8 cellular contexts compared by ENCODE assay signal in genomic region chr21:45471229-45472052, GRCh38.
A peak's percentile ranks its signal among the peaks of the same experiment; 100 is the strongest.
DNase-seq lines count a peak whose midpoint lies in the region; ATAC-seq and TF ChIP-seq lines count a peak whose summit lies in the region.

No MANE protein-coding gene starts in this region.

- no peaks in the 10 kb centered on the region for H3K36me3 ChIP-seq in CD8-positive, alpha-beta T cell (ENCODE audit: insufficient read depth, low read length)
- no peaks in the 10 kb centered on the region for H3K36me3 ChIP-seq in rectal smooth muscle tissue (ENCODE audit: control insufficient read depth, insufficient read depth, low read length)

- CTCF ChIA-PET in CD8-positive, alpha-beta T cell (lab: Charles Lee): interaction anchor here (0.7 to 1.7 kb wide), 3 partner anchors 12 to 1029 kb away, joined by 3 to 4 read pairs (median 3); no protein-coding TSS in a partner anchor
- CTCF ChIA-PET in activated CD4-positive, alpha-beta T cell treated with anti-CD3 and anti-CD28 coated beads for 36 hours (lab: Charles Lee): interaction anchor here (0.6 to 1.1 kb wide), 3 partner anchors 10 to 126 kb away, joined by 3 read pairs; no protein-coding TSS in a partner anchor

- ATAC-seq in CD8-positive, alpha-beta T cell: no peak
- ATAC-seq in esophagus mucosa: no peak
- ATAC-seq in activated CD4-positive, alpha-beta T cell treated with anti-CD3 and anti-CD28 coated beads for 36 hours: no peak
- no peak for ATAC-seq in GM18870 (IDR thresholded peaks at IDR 0.05; ENCODE audit: unreplicated experiment)

- TF ChIP-seq CTCF in CD8-positive, alpha-beta T cell (IDR thresholded peaks at IDR 0.05): no peak
- TF ChIP-seq CTCF in WI38 (IDR thresholded peaks at IDR 0.05; ENCODE audit: low read depth, low read length): no peak

- peaks cover 7% of the 10 kb centered on the region for H3K4me1 ChIP-seq in CD8-positive, alpha-beta T cell (ENCODE audit: insufficient read depth, low read length)
- H3K4me1 ChIP-seq in rectal smooth muscle tissue (ENCODE audit: control insufficient read depth, insufficient read depth, low read length): peaks cover 3% of the 10 kb centered on the region

- peak overlapping the region; percentile 20 for H3K27ac ChIP-seq in CD8-positive, alpha-beta T cell (ENCODE audit: low read depth, low read length)
- H3K27ac ChIP-seq in rectal smooth muscle tissue (ENCODE audit: low read depth, low read length): peak overlapping the region; percentile 79

- no peaks in the 10 kb centered on the region for H3K27me3 Mint-ChIP-seq in CD8-positive, alpha-beta T cell (ENCODE audit: low read depth)
- H3K27me3 Mint-ChIP-seq in activated CD4-positive, alpha-beta T cell treated with anti-CD3 and anti-CD28 coated beads for 36 hours: no peaks in the 10 kb centered on the region

- H3K9me3 ChIP-seq in CD8-positive, alpha-beta T cell (ENCODE audit: low read length): no peaks in the 10 kb centered on the region

- H3K36me3 Mint-ChIP-seq in CD8-positive, alpha-beta T cell: no peaks in the 10 kb centered on the region
- no peaks in the 10 kb centered on the region for H3K36me3 Mint-ChIP-seq in activated CD4-positive, alpha-beta T cell treated with anti-CD3 and anti-CD28 coated beads for 36 hours (ENCODE audit: low read depth)

- H3K4me3 ChIP-seq in CD8-positive, alpha-beta T cell (ENCODE audit: low read depth, low read length): no peak overlapping the region
- H3K4me3 ChIP-seq in WI38 (ENCODE audit: low read depth, low read length) (peak overlapping the region; percentile 27; the same call in 1 of the 2 replicates), rectal smooth muscle tissue (ENCODE audit: low read length) (no peak overlapping the region)

- H3K27me3 ChIP-seq in CD8-positive, alpha-beta T cell (ENCODE audit: insufficient read depth, low read length): no peaks in the 10 kb centered on the region
- H3K27me3 ChIP-seq in rectal smooth muscle tissue (ENCODE audit: control insufficient read depth, insufficient read depth, low read length): no peaks in the 10 kb centered on the region

- POLR2A ChIA-PET in CD8-positive, alpha-beta T cell (lab: Charles Lee): no interaction called here
- POLR2A ChIA-PET in activated CD4-positive, alpha-beta T cell treated with anti-CD3 and anti-CD28 coated beads for 36 hours (lab: Charles Lee): no interaction called here

- intact Hi-C loops in CD8-positive, alpha-beta T cell (cut with DNase I, micrococcal nuclease): no loop called here
- intact Hi-C loops in activated CD4-positive, alpha-beta T cell treated with anti-CD3 and anti-CD28 coated beads for 36 hours (cut with DNase I, micrococcal nuclease): no loop called here

- no peak overlapping the region for H3K4me3 Mint-ChIP-seq in CD8-positive, alpha-beta T cell
- no peak overlapping the region for H3K4me3 Mint-ChIP-seq in activated CD4-positive, alpha-beta T cell treated with anti-CD3 and anti-CD28 coated beads for 36 hours

- H3K27ac Mint-ChIP-seq in CD8-positive, alpha-beta T cell: peak overlapping the region; percentile 82
- H3K27ac Mint-ChIP-seq in activated CD4-positive, alpha-beta T cell treated with anti-CD3 and anti-CD28 coated beads for 36 hours: no peak overlapping the region

- no peaks in the 10 kb centered on the region for H3K9me3 Mint-ChIP-seq in CD8-positive, alpha-beta T cell
- H3K9me3 Mint-ChIP-seq in activated CD4-positive, alpha-beta T cell treated with anti-CD3 and anti-CD28 coated beads for 36 hours (ENCODE audit: low read depth): no peaks in the 10 kb centered on the region

- no peak overlapping the region for H3K9ac ChIP-seq in rectal smooth muscle tissue (ENCODE audit: low read length)

- peak in 1 of 7 experiments; percentile 8 for DNase-seq in CD8-positive, alpha-beta T cell
- DNase-seq in foreskin melanocyte: peak; percentile 12
- DNase-seq in NAMALWA (ENCODE audit: low spot score): no peak
- DNase-seq in activated CD4-positive, alpha-beta T cell treated with anti-CD3 and anti-CD28 coated beads for 36 hours: no peak

- peaks cover 19% of the 10 kb centered on the region for H3K4me1 Mint-ChIP-seq in CD8-positive, alpha-beta T cell (ENCODE audit: low read depth)
- peaks cover 9% of the 10 kb centered on the region for H3K4me1 Mint-ChIP-seq in activated CD4-positive, alpha-beta T cell treated with anti-CD3 and anti-CD28 coated beads for 36 hours
